2 cellular contexts compared by ENCODE assay signal in genomic region chr1:64060611-64061302, GRCh38.
TF ChIP-seq lines count a peak whose summit lies in the region.

No MANE protein-coding gene starts in this region.

TF ChIP-seq in HEK293, 187 proteins besides CTCF, POLR2A, EP300 and RAD21 (continued from another document):
- TF ChIP-seq ZBTB6 (tag by site-specific recombination; IDR thresholded peaks at IDR 0.05): no peak
- peak; percentile 28; the same call in 1 of the 2 replicates for TF ChIP-seq PRDM10 (tag by site-specific recombination; IDR thresholded peaks at IDR 0.05)
- no peak for TF ChIP-seq GLIS1 (tag by site-specific recombination; IDR thresholded peaks at IDR 0.05)
- 0 out of 2 replicates have a peak, but pooled peaks have one; percentile 26 for TF ChIP-seq ZBTB48 (tag by site-specific recombination; IDR thresholded peaks at IDR 0.05)
- TF ChIP-seq ZNF169 (tag by site-specific recombination; IDR thresholded peaks at IDR 0.05): no peak
- peak; percentile 44; the same call in 1 of the 2 replicates for TF ChIP-seq ZBTB17 (tag by site-specific recombination; IDR thresholded peaks at IDR 0.05)
TF ChIP-seq in HEK293: peak in this region for 7.

TF ChIP-seq in WTC11, 78 proteins besides CTCF, POLR2A, EP300 and RAD21:
- TF ChIP-seq AFF4 (CRISPR knock-in tag; IDR thresholded peaks at IDR 0.05; ENCODE audit: borderline replicate concordance): no peak
- TF ChIP-seq, protein P1, sequence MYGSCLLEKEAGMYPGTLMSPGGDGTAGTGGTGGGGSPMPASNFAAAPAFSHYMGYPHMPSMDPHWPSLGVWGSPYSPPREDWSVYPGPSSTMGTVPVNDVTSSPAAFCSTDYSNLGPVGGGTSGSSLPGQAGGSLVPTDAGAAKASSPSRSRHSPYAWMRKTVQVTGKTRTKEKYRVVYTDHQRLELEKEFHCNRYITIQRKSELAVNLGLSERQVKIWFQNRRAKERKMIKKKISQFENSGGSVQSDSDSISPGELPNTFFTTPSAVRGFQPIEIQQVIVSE (CRISPR knock-in tag; IDR thresholded peaks at IDR 0.05; ENCODE audit: borderline replicate concordance): no peak
- no peak for TF ChIP-seq STAT6 (CRISPR knock-in tag; conservative IDR thresholded peaks at IDR 0.05; ENCODE audit: low read depth)
- no peak for TF ChIP-seq ZNF232 (CRISPR knock-in tag; IDR thresholded peaks at IDR 0.05)
- no peak for TF ChIP-seq JAZF1 (CRISPR knock-in tag; IDR thresholded peaks at IDR 0.05)
- TF ChIP-seq FOXP1 (CRISPR knock-in tag; IDR thresholded peaks at IDR 0.05; ENCODE audit: borderline replicate concordance): no peak
